ENCODE assay signal across 10 cellular contexts in genomic region chr7:102524803-102525202, GRCh38. TPM values are rescaled to one million over a fixed set of nuclear protein-coding genes. Genes with fewer than 3 reads are reported as not detected.
A peak's percentile ranks its signal among the peaks of the same experiment; 100 is the strongest.
DNase-seq lines count a peak whose midpoint lies in the region; ATAC-seq, FAIRE-seq and TF ChIP-seq lines count a peak whose summit lies in the region.
"Not testable (repeated sequence)": the region's sequence is repeated elsewhere in the genome, so short reads cannot be mapped to it uniquely, and the experiment has no call there.
"Had no signal": no experiment of that assay in that cellular context is flagged by ENCODE, and none has a peak within 500 bp of the region (broad histone marks: within the 10 kb centered on the region; RNA-seq: fewer than 3 reads in every experiment).

No MANE protein-coding gene starts in this region.

- not testable (repeated sequence) for H4K20me1 ChIP-seq in HCT116 (ENCODE audit: insufficient read depth); HepG2 (ENCODE audit: insufficient read depth, low read length)

- H3K36me3 Mint-ChIP-seq in activated CD8-positive, alpha-beta T cell treated with anti-CD3 and anti-CD28 coated beads, Interleukin-2, amount 10 ng/mL, durations not matched to agents 7 days and 5 days (ENCODE audit: low read depth) = not testable (repeated sequence)

- intact Hi-C loops in HCT116 (cut with micrococcal nuclease); adrenal gland (cut with DNase I); left ventricle myocardium superior (cut with micrococcal nuclease); HepG2 (cut with micrococcal nuclease; ENCODE audit: unreplicated experiment); ovary (cut with DNase I): not testable (repeated sequence)

- not testable (repeated sequence) for TF ChIP-seq EP300 in HepG2 (IDR thresholded peaks at IDR 0.05; ENCODE audit: low read depth in 2 of 2, low read length in 2 of 2); HepG2 (CRISPR knock-in tag; IDR thresholded peaks at IDR 0.05; ENCODE audit: borderline replicate concordance); ovary (IDR thresholded peaks at IDR 0.05)

- not testable (repeated sequence) for H3K4me3 ChIP-seq in HCT116 (replicated peaks in 1 of 2; ENCODE audit: low read depth in 1 of 2, low read length in 2 of 2); adrenal gland; HepG2 (replicated peaks in 1 of 3; ENCODE audit: insufficient read depth in 1 of 3, low read depth in 2 of 3, low read length in 3 of 3); ovary

- POLR2A ChIA-PET in HCT116 (lab: Charles Lee); activated CD8-positive, alpha-beta T cell treated with anti-CD3 and anti-CD28 coated beads, Interleukin-2, amount 10 ng/mL, durations not matched to agents 7 days and 5 days (lab: Charles Lee); HepG2 (lab: Yijun Ruan, JAX): not testable (repeated sequence)

- not testable (repeated sequence) for H3K36me3 ChIP-seq in HCT116 (ENCODE audit: control insufficient read depth in 1 of 2, insufficient read depth in 2 of 2, low read length in 2 of 2); adrenal gland (replicated peaks in 1 of 2); HepG2 (replicated peaks in 1 of 2; ENCODE audit: control insufficient read depth in 1 of 2, insufficient read depth in 2 of 2, low read length in 2 of 2); ovary

- not testable (repeated sequence) for H3K9me3 ChIP-seq in HCT116 (ENCODE audit: control insufficient read depth in 1 of 2, insufficient read depth in 1 of 2, low read depth in 1 of 2, low read length in 2 of 2); adrenal gland (replicated peaks in 1 of 3); HepG2 (ENCODE audit: low read length); ovary

- H3K27ac ChIP-seq in HCT116 (ENCODE audit: low read depth, low read length); adrenal gland; HepG2 (ENCODE audit: extremely low read length, insufficient read depth, low read length); ovary: not testable (repeated sequence)

- 33 to 55% (median 40%) methylated on average over 1 of the region's 2 CpGs; no CpG with 5 or more reads in 1 of the 4 donors for WGBS in adrenal gland, 4 donors
- WGBS in HepG2 (ENCODE audit: low lambda C conversion rate) = no CpG with 5 or more reads among the region's 2 CpGs
- 33 to 46% methylated on average over 1 of the region's 2 CpGs; no CpG with 5 or more reads in 1 of the 3 donors for WGBS in ovary, 3 donors

- RAD21 ChIA-PET in HCT116 (lab: Charles Lee; ENCODE audit: low non-redundant PET in 1 of 2, low total read pairs in 2 of 2, uncharacterized antibody in 2 of 2, unreplicated experiment in 2 of 2) = not testable (repeated sequence)

- H3K27me3 ChIP-seq in HCT116 (ENCODE audit: insufficient read depth, low read length); adrenal gland; HepG2 (ENCODE audit: control insufficient read depth in 1 of 2, insufficient read depth in 2 of 2, low read length in 2 of 2); ovary: not testable (repeated sequence)

- CTCF ChIA-PET in HCT116 (lab: Charles Lee); activated CD8-positive, alpha-beta T cell treated with anti-CD3 and anti-CD28 coated beads, Interleukin-2, amount 10 ng/mL, durations not matched to agents 7 days and 5 days (lab: Charles Lee); HepG2 (lab: Yijun Ruan, JAX; ENCODE audit: low intra/inter-chr PET ratio, low total read pairs): not testable (repeated sequence)

- ATAC-seq in HCT116 (peak; percentile 21; the same call in 1 of the 2 replicates), left ventricle myocardium superior (peak; percentile 2), HepG2 (peak; percentile 10)
- ATAC-seq in activated CD8-positive, alpha-beta T cell treated with anti-CD3 and anti-CD28 coated beads, Interleukin-2, amount 10 ng/mL, durations not matched to agents 7 days and 5 days = peak; percentile 10
- ATAC-seq in stimulated activated naive CD8-positive, alpha-beta T cell treated with anti-CD3 and anti-CD28 coated beads, Interleukin-15, amount 100 ng/mL, for 72 hours = peak; percentile 6

- TF ChIP-seq POLR2A in HCT116 (IDR thresholded peaks at IDR 0.05; ENCODE audit: borderline replicate concordance, extremely low read depth, insufficient read depth, insufficient read length); adrenal gland (IDR thresholded peaks at IDR 0.05); HepG2 (IDR thresholded peaks at IDR 0.05; ENCODE audit: insufficient read depth in 1 of 2, low read depth in 2 of 2, low read length in 2 of 2); ovary (IDR thresholded peaks at IDR 0.05): not testable (repeated sequence)

- TF ChIP-seq RAD21 in HCT116 (IDR thresholded peaks at IDR 0.05; ENCODE audit: low read depth); HepG2 (CRISPR knock-in tag; IDR thresholded peaks at IDR 0.05): not testable (repeated sequence)

- in situ Hi-C loops in HepG2 (cut with HindIII; ENCODE audit: extremely low pct_ligation_motif_present, low pct_unique_long_range_greater_than_20kb) = not testable (repeated sequence)

- BruUV-seq in HCT116 (replicated peaks; lab: Mats Ljungman, UMichigan); HepG2 (replicated peaks; lab: Mats Ljungman, UMichigan): not testable (repeated sequence)

- H3K9me3 Mint-ChIP-seq in activated CD8-positive, alpha-beta T cell treated with anti-CD3 and anti-CD28 coated beads, Interleukin-2, amount 10 ng/mL, durations not matched to agents 7 days and 5 days (ENCODE audit: insufficient read depth); stimulated activated naive CD8-positive, alpha-beta T cell treated with anti-CD3 and anti-CD28 coated beads, Interleukin-15, amount 100 ng/mL, for 72 hours: not testable (repeated sequence)

- not testable (repeated sequence) for H3K27me3 Mint-ChIP-seq in activated CD8-positive, alpha-beta T cell treated with anti-CD3 and anti-CD28 coated beads, Interleukin-2, amount 10 ng/mL, durations not matched to agents 7 days and 5 days (ENCODE audit: low read depth); stimulated activated naive CD8-positive, alpha-beta T cell treated with anti-CD3 and anti-CD28 coated beads, Interleukin-15, amount 100 ng/mL, for 72 hours

- not testable (repeated sequence) for H3K4me1 Mint-ChIP-seq in activated CD8-positive, alpha-beta T cell treated with anti-CD3 and anti-CD28 coated beads, Interleukin-2, amount 10 ng/mL, durations not matched to agents 7 days and 5 days (ENCODE audit: low read depth); stimulated activated naive CD8-positive, alpha-beta T cell treated with anti-CD3 and anti-CD28 coated beads, Interleukin-15, amount 100 ng/mL, for 72 hours

- H3K4me1 ChIP-seq in HCT116 (ENCODE audit: control insufficient read depth in 1 of 2, insufficient read depth in 2 of 2, low read length in 2 of 2); adrenal gland (replicated peaks in 1 of 2); HepG2 (ENCODE audit: insufficient read depth, low read length); ovary (ENCODE audit: insufficient read depth): not testable (repeated sequence)

- not testable (repeated sequence) for H3K4me2 ChIP-seq in HCT116 (ENCODE audit: low read length); HepG2 (ENCODE audit: low read depth, low read length)

- not testable (repeated sequence) for FAIRE-seq in HepG2 (lab: Jason Lieb, UNC)

- not testable (repeated sequence) for TF ChIP-seq CTCF in HCT116 (IDR thresholded peaks at IDR 0.05 in 2 of 3, conservative IDR thresholded peaks at IDR 0.05 in 1 of 3; ENCODE audit: borderline replicate concordance in 1 of 3, insufficient read depth in 1 of 3, low read depth in 2 of 3, low read length in 2 of 3); adrenal gland (IDR thresholded peaks at IDR 0.05); HepG2 (CRISPR knock-in tag; IDR thresholded peaks at IDR 0.05); ovary (IDR thresholded peaks at IDR 0.05)

- H3K9ac ChIP-seq in HCT116 (ENCODE audit: low read length); HepG2 (ENCODE audit: insufficient read depth, low read depth, low read length): not testable (repeated sequence)

- not testable (repeated sequence) for H3K4me3 Mint-ChIP-seq in activated CD8-positive, alpha-beta T cell treated with anti-CD3 and anti-CD28 coated beads, Interleukin-2, amount 10 ng/mL, durations not matched to agents 7 days and 5 days; stimulated activated naive CD8-positive, alpha-beta T cell treated with anti-CD3 and anti-CD28 coated beads, Interleukin-15, amount 100 ng/mL, for 72 hours

- not testable (repeated sequence) for H3K79me2 ChIP-seq in HCT116 (ENCODE audit: insufficient read depth, low read length); HepG2 (ENCODE audit: insufficient read depth, low read length)

- not testable (repeated sequence) for H2AFZ ChIP-seq in HCT116 (ENCODE audit: low read depth, low read length, poor library complexity, severe bottlenecking); HepG2 (ENCODE audit: low read length)

- H3K9me2 ChIP-seq in HCT116 (ENCODE audit: insufficient read depth) = not testable (repeated sequence)

- DNase-seq in HCT116 (ENCODE audit: low read depth, low spot score); activated CD8-positive, alpha-beta T cell treated with anti-CD3 and anti-CD28 coated beads, Interleukin-2, amount 10 ng/mL, durations not matched to agents 7 days and 5 days; HepG2 (ENCODE audit: low spot score): not testable (repeated sequence)
- DNase-seq in adrenal gland = peak in 4 of 7 donors; percentile 5 to 20 (median 12)
- DNase-seq in left ventricle myocardium superior = peak; percentile 19
- DNase-seq in ovary = peak in 3 of 5 donors; percentile 11 to 28 (median 26)
- DNase-seq in stimulated activated naive CD8-positive, alpha-beta T cell treated with anti-CD3 and anti-CD28 coated beads, Interleukin-15, amount 100 ng/mL, for 72 hours = peak in 1 of 2 donors; percentile 13

- H3K27ac Mint-ChIP-seq in activated CD8-positive, alpha-beta T cell treated with anti-CD3 and anti-CD28 coated beads, Interleukin-2, amount 10 ng/mL, durations not matched to agents 7 days and 5 days; stimulated activated naive CD8-positive, alpha-beta T cell treated with anti-CD3 and anti-CD28 coated beads, Interleukin-15, amount 100 ng/mL, for 72 hours: not testable (repeated sequence)

RNA-seq across cellular contexts. Expression of gene RASA4B, which starts 7.2 kb away (rescaled TPM):
- total RNA-seq in HCT116 (2021; ENCODE audit: unreplicated experiment) (6.0 TPM), adrenal gland (10 to 100 TPM; 12.1 to 40.5 (median 24.6) TPM), left ventricle myocardium superior (7.5 TPM), HepG2 (2016; rRNA removed; fragmentation: Illumina TruSeq; extraction: Trizol) (0.48 and 0.82 TPM in 2 replicates), ovary (10 to 100 TPM in 4 of 7 donors, 1 to 10 TPM in 3; 5.3 to 36.2 (median 12.6) TPM)
- 5.8 and 6.2 TPM in 2 replicates for polyA plus RNA-seq in HCT116 (2012)
- 10 to 100 TPM; 18.9 to 21.1 TPM for total RNA-seq in activated CD8-positive, alpha-beta T cell treated with anti-CD3 and anti-CD28 coated beads, Interleukin-2, amount 10 ng/mL, durations not matched to agents 7 days and 5 days
- polyA plus RNA-seq in adrenal gland (100 to 1,000 TPM in 1 of 3 donors, 10 to 100 TPM in 1, 1 to 10 TPM in 1; 1.9 to 150 (median 66.8) TPM), HepG2 (2011; rRNA removed) (1.3 and 2.6 TPM in 2 replicates), ovary (10 to 100 TPM in 1 of 2 donors, 1 to 10 TPM in 1; 2.1 to 21.1 TPM)
- 0.40 TPM in 1 of 2 replicates, not detected in the other for total RNA-seq in HepG2 (2016; cell fraction: cytosol; rRNA removed; fragmentation: Illumina TruSeq; extraction: Trizol; ENCODE audit: low read depth)
- 0.48 and 0.54 TPM in 2 replicates for total RNA-seq in HepG2 (2016; cell fraction: insoluble cytoplasmic fraction; rRNA removed; fragmentation: Illumina TruSeq; extraction: Trizol)
- 0.22 and 0.69 TPM in 2 replicates for total RNA-seq in HepG2 (2016; cell fraction: membrane; rRNA removed; fragmentation: Illumina TruSeq; extraction: Trizol)
- total RNA-seq in HepG2 (2016; cell fraction: nucleus; rRNA removed; fragmentation: Illumina TruSeq; extraction: Trizol) = 0.65 and 0.69 TPM in 2 replicates
- 0.49 and 0.63 TPM in 2 replicates for polyA plus RNA-seq in HepG2 (2011; cell fraction: cytosol; rRNA removed)
- 9.9 and 11.0 TPM in 2 replicates for polyA plus RNA-seq in HepG2 (2011; cell fraction: nucleus; rRNA removed)
- polyA plus RNA-seq in HepG2 (2012) = 2.7 and 2.8 TPM in 2 replicates
- polyA plus RNA-seq in HepG2 (2016; cell fraction: cytosol; fragmentation: Illumina TruSeq; extraction: Trizol; ENCODE audit: low read depth) = 0.34 and 0.41 TPM in 2 replicates
- polyA plus RNA-seq in HepG2 (2016; cell fraction: insoluble cytoplasmic fraction; fragmentation: Illumina TruSeq; extraction: Trizol; ENCODE audit: low read depth) = 0.11 and 0.87 TPM in 2 replicates
- 0.22 and 0.66 TPM in 2 replicates for polyA plus RNA-seq in HepG2 (2016; cell fraction: membrane; fragmentation: Illumina TruSeq; extraction: Trizol; ENCODE audit: low read depth)
- 0.96 and 1.1 TPM in 2 replicates for polyA plus RNA-seq in HepG2 (2016; cell fraction: nucleus; fragmentation: Illumina TruSeq; extraction: Trizol; ENCODE audit: insufficient read depth, low read depth)
- polyA minus RNA-seq in HepG2 (2011; rRNA and poly(A)+ RNA removed; ENCODE audit: low replicate concordance) = 1.8 and 5.0 TPM in 2 replicates
- polyA minus RNA-seq in HepG2 (2011; cell fraction: cytosol; rRNA and poly(A)+ RNA removed) = 1.1 TPM in 1 of 2 replicates, not detected in the other
- 1.7 and 1.9 TPM in 2 replicates for polyA minus RNA-seq in HepG2 (2011; cell fraction: nucleus; rRNA and poly(A)+ RNA removed)

RNA-seq across cellular contexts. Expression of gene UPK3BL2, which starts 18.7 kb away (rescaled TPM):
- total RNA-seq in HCT116 (2021; ENCODE audit: unreplicated experiment) (7.0 TPM), adrenal gland (10 to 100 TPM in 1 of 8 donors, 1 to 10 TPM in 5, under 1 TPM in 2; 0.41 to 13.9 (median 3.4) TPM), left ventricle myocardium superior (2.9 TPM), HepG2 (2016; rRNA removed; fragmentation: Illumina TruSeq; extraction: Trizol) (0.79 and 2.4 TPM in 2 replicates), ovary (10 to 100 TPM in 4 of 7 donors, 1 to 10 TPM in 3; 3.4 to 16.7 (median 12.2) TPM)
- 2.7 and 4.0 TPM in 2 replicates for polyA plus RNA-seq in HCT116 (2012)
- total RNA-seq in activated CD8-positive, alpha-beta T cell treated with anti-CD3 and anti-CD28 coated beads, Interleukin-2, amount 10 ng/mL, durations not matched to agents 7 days and 5 days = 10 to 100 TPM; 24.1 to 27.1 TPM
- polyA plus RNA-seq in adrenal gland (10 to 100 TPM in 2 of 3 donors, 1 to 10 TPM in 1; 2.4 to 62.9 (median 17.8) TPM), HepG2 (2011; rRNA removed) (7.9 and 8.9 TPM in 2 replicates), ovary (1 to 10 TPM in 1 of 2 donors, not detected in 1; 8.5 TPM)
- total RNA-seq in HepG2 (2016; cell fraction: cytosol; rRNA removed; fragmentation: Illumina TruSeq; extraction: Trizol; ENCODE audit: low read depth) = not detected in 2 replicates
- total RNA-seq in HepG2 (2016; cell fraction: insoluble cytoplasmic fraction; rRNA removed; fragmentation: Illumina TruSeq; extraction: Trizol) = 0.19 and 2.9 TPM in 2 replicates
- 0.76 and 1.4 TPM in 2 replicates for total RNA-seq in HepG2 (2016; cell fraction: membrane; rRNA removed; fragmentation: Illumina TruSeq; extraction: Trizol)
- 3.6 and 5.2 TPM in 2 replicates for total RNA-seq in HepG2 (2016; cell fraction: nucleus; rRNA removed; fragmentation: Illumina TruSeq; extraction: Trizol)
- 0.47 and 2.3 TPM in 2 replicates for polyA plus RNA-seq in HepG2 (2011; cell fraction: cytosol; rRNA removed)
- 58.1 and 79.8 TPM in 2 replicates for polyA plus RNA-seq in HepG2 (2011; cell fraction: nucleus; rRNA removed)
- polyA plus RNA-seq in HepG2 (2012) = 1.6 and 3.4 TPM in 2 replicates
- not detected in 2 replicates for polyA plus RNA-seq in HepG2 (2016; cell fraction: cytosol; fragmentation: Illumina TruSeq; extraction: Trizol; ENCODE audit: low read depth)
- 1.2 and 1.4 TPM in 2 replicates for polyA plus RNA-seq in HepG2 (2016; cell fraction: insoluble cytoplasmic fraction; fragmentation: Illumina TruSeq; extraction: Trizol; ENCODE audit: low read depth)
- 0.64 and 1.2 TPM in 2 replicates for polyA plus RNA-seq in HepG2 (2016; cell fraction: membrane; fragmentation: Illumina TruSeq; extraction: Trizol; ENCODE audit: low read depth)
- polyA plus RNA-seq in HepG2 (2016; cell fraction: nucleus; fragmentation: Illumina TruSeq; extraction: Trizol; ENCODE audit: insufficient read depth, low read depth) = 45.6 and 53.1 TPM in 2 replicates
- polyA minus RNA-seq in HepG2 (2011; rRNA and poly(A)+ RNA removed; ENCODE audit: low replicate concordance) = 3.9 and 11.5 TPM in 2 replicates
- polyA minus RNA-seq in HepG2 (2011; cell fraction: cytosol; rRNA and poly(A)+ RNA removed) = 1.3 TPM in 1 of 2 replicates, not detected in the other
- 3.0 and 3.2 TPM in 2 replicates for polyA minus RNA-seq in HepG2 (2011; cell fraction: nucleus; rRNA and poly(A)+ RNA removed)

RNA-seq across cellular contexts. Expression of gene SPDYE2, which starts 26.2 kb away (rescaled TPM):
- not detected for total RNA-seq in HCT116 (2021; ENCODE audit: unreplicated experiment)
- polyA plus RNA-seq in HCT116 (2012) = 0.12 and 1.2 TPM in 2 replicates
- under 1 TPM in 1 of 2 experiments, not detected in 1; 0.31 TPM for total RNA-seq in activated CD8-positive, alpha-beta T cell treated with anti-CD3 and anti-CD28 coated beads, Interleukin-2, amount 10 ng/mL, durations not matched to agents 7 days and 5 days
- under 1 TPM in 2 of 8 donors, not detected in 6; 0.15 to 0.29 TPM for total RNA-seq in adrenal gland
- polyA plus RNA-seq in adrenal gland = under 1 TPM in 1 of 3 donors, not detected in 2; 0.17 TPM
- not detected for total RNA-seq in left ventricle myocardium superior
- not detected in 2 replicates for total RNA-seq in HepG2 (2016; rRNA removed; fragmentation: Illumina TruSeq; extraction: Trizol)
- total RNA-seq in HepG2 (2016; cell fraction: cytosol; rRNA removed; fragmentation: Illumina TruSeq; extraction: Trizol; ENCODE audit: low read depth) = not detected in 2 replicates
- not detected in 2 replicates for total RNA-seq in HepG2 (2016; cell fraction: insoluble cytoplasmic fraction; rRNA removed; fragmentation: Illumina TruSeq; extraction: Trizol)
- not detected in 2 replicates for total RNA-seq in HepG2 (2016; cell fraction: membrane; rRNA removed; fragmentation: Illumina TruSeq; extraction: Trizol)
- not detected in 2 replicates for total RNA-seq in HepG2 (2016; cell fraction: nucleus; rRNA removed; fragmentation: Illumina TruSeq; extraction: Trizol)
- not detected in 2 replicates for polyA plus RNA-seq in HepG2 (2011; rRNA removed)
- not detected in 2 replicates for polyA plus RNA-seq in HepG2 (2011; cell fraction: cytosol; rRNA removed)
- polyA plus RNA-seq in HepG2 (2011; cell fraction: nucleus; rRNA removed) = not detected in 2 replicates
- polyA plus RNA-seq in HepG2 (2012) = 0.37 and 1.2 TPM in 2 replicates
- not detected in 2 replicates for polyA plus RNA-seq in HepG2 (2016; cell fraction: cytosol; fragmentation: Illumina TruSeq; extraction: Trizol; ENCODE audit: low read depth)
- not detected in 2 replicates for polyA plus RNA-seq in HepG2 (2016; cell fraction: insoluble cytoplasmic fraction; fragmentation: Illumina TruSeq; extraction: Trizol; ENCODE audit: low read depth)
- not detected in 2 replicates for polyA plus RNA-seq in HepG2 (2016; cell fraction: membrane; fragmentation: Illumina TruSeq; extraction: Trizol; ENCODE audit: low read depth)
- polyA plus RNA-seq in HepG2 (2016; cell fraction: nucleus; fragmentation: Illumina TruSeq; extraction: Trizol; ENCODE audit: insufficient read depth, low read depth) = 0.41 TPM in 1 of 2 replicates, not detected in the other
- polyA minus RNA-seq in HepG2 (2011; rRNA and poly(A)+ RNA removed; ENCODE audit: low replicate concordance) = not detected in 2 replicates
- polyA minus RNA-seq in HepG2 (2011; cell fraction: cytosol; rRNA and poly(A)+ RNA removed) = not detected in 2 replicates
- not detected in 2 replicates for polyA minus RNA-seq in HepG2 (2011; cell fraction: nucleus; rRNA and poly(A)+ RNA removed)
- under 1 TPM in 4 of 7 donors, not detected in 3; 0.20 to 0.47 (median 0.44) TPM for total RNA-seq in ovary
- polyA plus RNA-seq in ovary = under 1 TPM in 1 of 2 donors, not detected in 1; 0.21 TPM
- total RNA-seq: A172, H4 had no signal
- polyA plus RNA-seq: AG04450 had no signal

RNA-seq across cellular contexts. Expression of gene POLR2J, which starts 46.1 kb away (rescaled TPM):
- total RNA-seq in HCT116 (2021; ENCODE audit: unreplicated experiment) (54.9 TPM), adrenal gland (10 to 100 TPM; 15.0 to 63.5 (median 52.5) TPM), left ventricle myocardium superior (49.6 TPM), HepG2 (2016; rRNA removed; fragmentation: Illumina TruSeq; extraction: Trizol) (35.2 and 41.2 TPM in 2 replicates), ovary (10 to 100 TPM; 17.7 to 48.0 (median 40.2) TPM)
- polyA plus RNA-seq in HCT116 (2012) = 89.9 and 111 TPM in 2 replicates
- total RNA-seq in activated CD8-positive, alpha-beta T cell treated with anti-CD3 and anti-CD28 coated beads, Interleukin-2, amount 10 ng/mL, durations not matched to agents 7 days and 5 days = 10 to 100 TPM; 55.7 to 62.0 TPM
- polyA plus RNA-seq in adrenal gland (100 to 1,000 TPM in 2 of 3 donors, 10 to 100 TPM in 1; 75.8 to 295 (median 172) TPM), HepG2 (2011; rRNA removed) (62.1 and 71.4 TPM in 2 replicates), ovary (10 to 100 TPM; 41.9 to 77.1 TPM)
- 119 and 146 TPM in 2 replicates for total RNA-seq in HepG2 (2016; cell fraction: cytosol; rRNA removed; fragmentation: Illumina TruSeq; extraction: Trizol; ENCODE audit: low read depth)
- total RNA-seq in HepG2 (2016; cell fraction: insoluble cytoplasmic fraction; rRNA removed; fragmentation: Illumina TruSeq; extraction: Trizol) = 35.0 and 41.9 TPM in 2 replicates
- 82.2 and 106 TPM in 2 replicates for total RNA-seq in HepG2 (2016; cell fraction: membrane; rRNA removed; fragmentation: Illumina TruSeq; extraction: Trizol)
- 40.9 and 44.1 TPM in 2 replicates for total RNA-seq in HepG2 (2016; cell fraction: nucleus; rRNA removed; fragmentation: Illumina TruSeq; extraction: Trizol)
- polyA plus RNA-seq in HepG2 (2011; cell fraction: cytosol; rRNA removed) = 81.1 and 104 TPM in 2 replicates
- 40.7 and 50.5 TPM in 2 replicates for polyA plus RNA-seq in HepG2 (2011; cell fraction: nucleus; rRNA removed)
- 30.4 and 45.2 TPM in 2 replicates for polyA plus RNA-seq in HepG2 (2012)
- 314 and 406 TPM in 2 replicates for polyA plus RNA-seq in HepG2 (2016; cell fraction: cytosol; fragmentation: Illumina TruSeq; extraction: Trizol; ENCODE audit: low read depth)
- polyA plus RNA-seq in HepG2 (2016; cell fraction: insoluble cytoplasmic fraction; fragmentation: Illumina TruSeq; extraction: Trizol; ENCODE audit: low read depth) = 70.0 and 80.5 TPM in 2 replicates
- 181 and 221 TPM in 2 replicates for polyA plus RNA-seq in HepG2 (2016; cell fraction: membrane; fragmentation: Illumina TruSeq; extraction: Trizol; ENCODE audit: low read depth)
- 46.8 and 47.8 TPM in 2 replicates for polyA plus RNA-seq in HepG2 (2016; cell fraction: nucleus; fragmentation: Illumina TruSeq; extraction: Trizol; ENCODE audit: insufficient read depth, low read depth)
- polyA minus RNA-seq in HepG2 (2011; rRNA and poly(A)+ RNA removed; ENCODE audit: low replicate concordance) = 35.3 and 37.3 TPM in 2 replicates
- polyA minus RNA-seq in HepG2 (2011; cell fraction: cytosol; rRNA and poly(A)+ RNA removed) = 6.2 and 9.8 TPM in 2 replicates
- polyA minus RNA-seq in HepG2 (2011; cell fraction: nucleus; rRNA and poly(A)+ RNA removed) = 81.7 and 112 TPM in 2 replicates

RNA-seq across cellular contexts. Expression of gene POLR2J3, which starts 47.6 kb away (rescaled TPM):
- total RNA-seq in HCT116 (2021; ENCODE audit: unreplicated experiment) (14.0 TPM), adrenal gland (10 to 100 TPM in 7 of 8 donors, 1 to 10 TPM in 1; 2.0 to 37.4 (median 17.7) TPM), left ventricle myocardium superior (11.1 TPM), HepG2 (2016; rRNA removed; fragmentation: Illumina TruSeq; extraction: Trizol) (24.0 and 28.0 TPM in 2 replicates), ovary (10 to 100 TPM in 6 of 7 donors, 1 to 10 TPM in 1; 4.5 to 29.5 (median 18.0) TPM)
- 13.4 and 16.4 TPM in 2 replicates for polyA plus RNA-seq in HCT116 (2012)
- total RNA-seq in activated CD8-positive, alpha-beta T cell treated with anti-CD3 and anti-CD28 coated beads, Interleukin-2, amount 10 ng/mL, durations not matched to agents 7 days and 5 days = 10 to 100 TPM; 52.4 to 59.4 TPM
- polyA plus RNA-seq in adrenal gland (100 to 1,000 TPM in 2 of 3 donors, 10 to 100 TPM in 1; 47.0 to 221 (median 106) TPM), HepG2 (2011; rRNA removed) (34.2 and 36.5 TPM in 2 replicates), ovary (100 to 1,000 TPM in 1 of 2 donors, 10 to 100 TPM in 1; 95.6 to 209 TPM)
- 10.8 and 23.0 TPM in 2 replicates for total RNA-seq in HepG2 (2016; cell fraction: cytosol; rRNA removed; fragmentation: Illumina TruSeq; extraction: Trizol; ENCODE audit: low read depth)
- total RNA-seq in HepG2 (2016; cell fraction: insoluble cytoplasmic fraction; rRNA removed; fragmentation: Illumina TruSeq; extraction: Trizol) = 21.8 and 29.9 TPM in 2 replicates
- 17.9 and 21.3 TPM in 2 replicates for total RNA-seq in HepG2 (2016; cell fraction: membrane; rRNA removed; fragmentation: Illumina TruSeq; extraction: Trizol)
- total RNA-seq in HepG2 (2016; cell fraction: nucleus; rRNA removed; fragmentation: Illumina TruSeq; extraction: Trizol) = 30.5 and 36.9 TPM in 2 replicates
- 22.6 and 27.8 TPM in 2 replicates for polyA plus RNA-seq in HepG2 (2011; cell fraction: cytosol; rRNA removed)
- 62.0 and 82.7 TPM in 2 replicates for polyA plus RNA-seq in HepG2 (2011; cell fraction: nucleus; rRNA removed)
- polyA plus RNA-seq in HepG2 (2012) = 27.2 and 53.4 TPM in 2 replicates
- 109 and 153 TPM in 2 replicates for polyA plus RNA-seq in HepG2 (2016; cell fraction: cytosol; fragmentation: Illumina TruSeq; extraction: Trizol; ENCODE audit: low read depth)
- polyA plus RNA-seq in HepG2 (2016; cell fraction: insoluble cytoplasmic fraction; fragmentation: Illumina TruSeq; extraction: Trizol; ENCODE audit: low read depth) = 73.3 and 86.7 TPM in 2 replicates
- polyA plus RNA-seq in HepG2 (2016; cell fraction: membrane; fragmentation: Illumina TruSeq; extraction: Trizol; ENCODE audit: low read depth) = 146 and 148 TPM in 2 replicates
- polyA plus RNA-seq in HepG2 (2016; cell fraction: nucleus; fragmentation: Illumina TruSeq; extraction: Trizol; ENCODE audit: insufficient read depth, low read depth) = 91.6 and 110 TPM in 2 replicates
- polyA minus RNA-seq in HepG2 (2011; rRNA and poly(A)+ RNA removed; ENCODE audit: low replicate concordance) = 31.6 and 86.9 TPM in 2 replicates
- polyA minus RNA-seq in HepG2 (2011; cell fraction: cytosol; rRNA and poly(A)+ RNA removed) = 11.1 and 12.8 TPM in 2 replicates
- 80.6 and 112 TPM in 2 replicates for polyA minus RNA-seq in HepG2 (2011; cell fraction: nucleus; rRNA and poly(A)+ RNA removed)
